Comparison of ENCODE assay signal across 27 cellular contexts in genomic region chr2:16184341-16184890, GRCh38.
"Had no signal": no experiment of that assay in that cellular context is flagged by ENCODE, and none has a peak within 500 bp of the region (broad histone marks: within the 10 kb centered on the region; RNA-seq: fewer than 3 reads in every experiment).

No MANE protein-coding gene starts in this region.

- H3K4me3 ChIP-seq: coronary artery, dorsolateral prefrontal cortex, esophagus squamous epithelium, gastrocnemius medialis, heart right ventricle, left lung, lower lobe of right lung, mucosa of descending colon had no signal

- H3K36me3 ChIP-seq: esophagus squamous epithelium, gastrocnemius medialis, heart right ventricle, left lung, lower lobe of right lung had no signal

- H3K27ac ChIP-seq: coronary artery, dorsolateral prefrontal cortex, epithelial cell of prostate, esophagus squamous epithelium, gastrocnemius medialis, heart right ventricle, left lung, lower lobe of right lung had no signal

- ATAC-seq: effector memory CD8-positive, alpha-beta T cell; esophagus mucosa; gastrocnemius medialis; heart right ventricle; left cardiac atrium; left lung; left ventricle myocardium superior; lower lobe of right lung; mucosa of descending colon had no signal

- H3K4me1 ChIP-seq: esophagus squamous epithelium, gastrocnemius medialis, left lung, lower lobe of right lung had no signal

- H3K27me3 ChIP-seq: esophagus squamous epithelium, gastrocnemius medialis, left lung had no signal

- FAIRE-seq: colon, endometrium, islet of Langerhans, keratinocyte had no signal

- H3K9me3 ChIP-seq: esophagus squamous epithelium, gastrocnemius medialis, heart right ventricle, left lung, lower lobe of right lung, mucosa of descending colon had no signal

- DNase-seq: dermis blood vessel endothelial cell; dorsolateral prefrontal cortex; effector CD8-positive, alpha-beta T cell; effector memory CD8-positive, alpha-beta T cell; erythroblast; esophagus squamous epithelium; foreskin fibroblast; foreskin melanocyte; gastrocnemius medialis; glutamatergic neuron; head of caudate nucleus; heart right ventricle; hippocampal formation; left cardiac atrium; left lung; left ventricle myocardium superior; lower lobe of right lung; mesenchymal stem cell; mucosa of descending colon; naive B cell had no signal
